Comparison of ENCODE assay signal across 8 cellular contexts in genomic region chr14:74302160-74302628, GRCh38. TPM values are rescaled to one million over a fixed set of nuclear protein-coding genes. Genes with fewer than 3 reads are reported as not detected.
DNase-seq lines count a peak whose midpoint lies in the region; ATAC-seq and TF ChIP-seq lines count a peak whose summit lies in the region.

No MANE protein-coding gene starts in this region.

- peaks cover 9 to 34% (median 24%) of the 10 kb centered on the region in 4 donors for H3K4me1 ChIP-seq in stomach

- peak overlapping the region; percentile 99 for H3K4me3 Mint-ChIP-seq in central memory CD8-positive, alpha-beta T cell

- intact Hi-C loops in stomach (cut with DNase I; ENCODE audit: low total_unique reads) = no loop called here

- peaks cover 33% of the 10 kb centered on the region for H3K4me1 Mint-ChIP-seq in central memory CD8-positive, alpha-beta T cell

- no peaks in the 10 kb centered on the region for H3K27me3 ChIP-seq in stomach

- H3K4me3 ChIP-seq in stomach = peak overlapping the region; percentile 92 to 96 (median 95)

- ATAC-seq in GM18867 (IDR thresholded peaks at IDR 0.05; ENCODE audit: unreplicated experiment) (peak; percentile 47), HG03565 (IDR thresholded peaks at IDR 0.05; ENCODE audit: unreplicated experiment) (peak; percentile 17), HG03135 (IDR thresholded peaks at IDR 0.05; ENCODE audit: unreplicated experiment) (no peak)
- peak; percentile 87 for ATAC-seq in central memory CD8-positive, alpha-beta T cell (replicated peaks; ENCODE audit: extremely low read depth, poor library complexity, severe bottlenecking)

- H3K27ac Mint-ChIP-seq in central memory CD8-positive, alpha-beta T cell (ENCODE audit: low read depth) = peak overlapping the region; percentile 90

- DNase-seq in CD1c-positive myeloid dendritic cell (ENCODE audit: extremely low spot score) (peak; percentile 55), RKO (ENCODE audit: low spot score) (peak; percentile 88), kidney tubule cell (ENCODE audit: low spot score) (peak; percentile 69), stomach (no peak)
- no peak for DNase-seq in central memory CD8-positive, alpha-beta T cell (ENCODE audit: low spot score in 2 of 2)

- TF ChIP-seq CTCF in stomach (IDR thresholded peaks at IDR 0.05) = peak in 5 of 7 experiments; percentile 12 to 51 (median 30)

- 0 to 2% (median 1%) methylated on average over 6 of the region's 6 CpGs for WGBS in stomach, 5 donors

- no peaks in the 10 kb centered on the region for H3K9me3 Mint-ChIP-seq in central memory CD8-positive, alpha-beta T cell

- no peak for TF ChIP-seq EP300 in stomach (IDR thresholded peaks at IDR 0.05)

- H3K36me3 Mint-ChIP-seq in central memory CD8-positive, alpha-beta T cell (ENCODE audit: insufficient read depth) = peaks cover 19% of the 10 kb centered on the region

- no peaks in the 10 kb centered on the region for H3K9me3 ChIP-seq in stomach

- peaks cover 8 to 28% (median 26%) of the 10 kb centered on the region in 4 donors for H3K36me3 ChIP-seq in stomach

- no peaks in the 10 kb centered on the region for H3K27me3 Mint-ChIP-seq in central memory CD8-positive, alpha-beta T cell

- TF ChIP-seq POLR2A in stomach (IDR thresholded peaks at IDR 0.05) = no peak

- peak overlapping the region; percentile 84 to 91 (median 90) for H3K27ac ChIP-seq in stomach

RNA-seq across cellular contexts. Expression of gene ABCD4, which starts 0.5 kb away (rescaled TPM):
- 100 to 1,000 TPM in 1 of 5 donors, 10 to 100 TPM in 4; 31.3 to 108 (median 44.3) TPM for total RNA-seq in stomach
- 10 to 100 TPM; 18.1 to 32.1 (median 19.7) TPM for polyA plus RNA-seq in stomach

RNA-seq across cellular contexts. Expression of gene VRTN, which starts 46.1 kb away (rescaled TPM):
- not detected for total RNA-seq in stomach
- not detected for polyA plus RNA-seq in stomach

Comparison
In these comparisons a context has a peak if more than half of its experiments do, and no peak if none do; other contexts are left out.
1. DNase-seq: peak in CD1c-positive myeloid dendritic cell (single experiment), RKO (single experiment) and kidney tubule cell (single experiment); none in central memory CD8-positive, alpha-beta T cell (0 of 2) and stomach (single experiment).